ENCODE assay signal across 1 cellular context in genomic region chr2:162111958-162112850, GRCh38.
TF ChIP-seq lines count a peak whose summit lies in the region.

No MANE protein-coding gene starts in this region.

TF ChIP-seq in HepG2, 621 proteins besides CTCF, POLR2A, EP300 and RAD21 (continued from another document and continues in another):
- TF ChIP-seq ZNF142 (CRISPR knock-in tag; IDR thresholded peaks at IDR 0.05) (0 out of 2 replicates have a peak, but pooled peaks have one; percentile 7), ZNF710 (CRISPR knock-in tag; IDR thresholded peaks at IDR 0.05; ENCODE audit: borderline replicate concordance) (0 out of 2 replicates have a peak, but pooled peaks have one; percentile 32), FOXA1 (IDR thresholded peaks at IDR 0.05) (no peak), FOXA1 (CRISPR knock-in tag; IDR thresholded peaks at IDR 0.05) (peak; percentile 65), MIER3 (CRISPR knock-in tag; IDR thresholded peaks at IDR 0.05; ENCODE audit: borderline replicate concordance) (peak; percentile 74; the same call in 1 of the 2 replicates), TARDBP (CRISPR knock-in tag; IDR thresholded peaks at IDR 0.05) (0 out of 2 replicates have a peak, but pooled peaks have one; percentile 44), EHMT2 (IDR thresholded peaks at IDR 0.05; ENCODE audit: borderline replicate concordance, low read depth, low read length) (peak; percentile 77; the same call in 1 of the 2 replicates), SOX6 (IDR thresholded peaks at IDR 0.05) (no peak), SOX6 (CRISPR knock-in tag; IDR thresholded peaks at IDR 0.05) (peak; percentile 76), ZNF292 (CRISPR knock-in tag; IDR thresholded peaks at IDR 0.05; ENCODE audit: borderline replicate concordance, low read depth) (0 out of 2 replicates have a peak, but pooled peaks have one; percentile 29), LCORL (IDR thresholded peaks at IDR 0.05) (no peak), LCORL (CRISPR knock-in tag; IDR thresholded peaks at IDR 0.05) (peak; percentile 30; the same call in 1 of the 2 replicates), NCOA2 (CRISPR knock-in tag; IDR thresholded peaks at IDR 0.05) (peak; percentile 91), PATZ1 (CRISPR knock-in tag; IDR thresholded peaks at IDR 0.05) (peak; percentile 32; the same call in 1 of the 2 replicates), ZBTB4 (CRISPR knock-in tag; IDR thresholded peaks at IDR 0.05; ENCODE audit: borderline replicate concordance) (no peak), ZNF703 (CRISPR knock-in tag; IDR thresholded peaks at IDR 0.05; ENCODE audit: borderline replicate concordance) (no peak), BORCS8-MEF2B (CRISPR knock-in tag; IDR thresholded peaks at IDR 0.05) (no peak), ZBTB3 (CRISPR knock-in tag; IDR thresholded peaks at IDR 0.05; ENCODE audit: borderline replicate concordance, low read depth) (peak; percentile 77; the same call in 1 of the 2 replicates), FOXO1 (CRISPR knock-in tag; IDR thresholded peaks at IDR 0.05) (peak; percentile 81), HINFP (CRISPR knock-in tag; IDR thresholded peaks at IDR 0.05; ENCODE audit: low read depth) (no peak; the same call in 1 of the 2 replicates), PAXIP1 (CRISPR knock-in tag; conservative IDR thresholded peaks at IDR 0.05) (peak; percentile 87), ZNF33B (CRISPR knock-in tag; IDR thresholded peaks at IDR 0.05) (0 out of 2 replicates have a peak, but pooled peaks have one; percentile 62), RARA (CRISPR knock-in tag; IDR thresholded peaks at IDR 0.05) (peak; percentile 83), HMG20A (CRISPR knock-in tag; IDR thresholded peaks at IDR 0.05; ENCODE audit: borderline replicate concordance) (peak; percentile 92), RBM22 (optimal IDR thresholded peaks at IDR 0.05; ENCODE audit: low read length) (no peak), SOX5 (CRISPR knock-in tag; IDR thresholded peaks at IDR 0.05; ENCODE audit: borderline replicate concordance) (peak; percentile 82), SIX4 (CRISPR knock-in tag; IDR thresholded peaks at IDR 0.05) (peak; percentile 52; the same call in 1 of the 2 replicates), ZBTB25 (CRISPR knock-in tag; IDR thresholded peaks at IDR 0.05) (0 out of 2 replicates have a peak, but pooled peaks have one; percentile 33), HHEX (CRISPR knock-in tag; IDR thresholded peaks at IDR 0.05) (peak; percentile 34; the same call in 1 of the 2 replicates), ZGPAT (CRISPR knock-in tag; IDR thresholded peaks at IDR 0.05) (peak; percentile 57), THAP11 (CRISPR knock-in tag; IDR thresholded peaks at IDR 0.05) (peak; percentile 43; the same call in 1 of the 2 replicates), PLRG1 (conservative IDR thresholded peaks at IDR 0.05) (no peak), ARID3A (IDR thresholded peaks at IDR 0.05; ENCODE audit: low read depth, low read length) (peak; percentile 37; the same call in 1 of the 2 replicates)
